In the genomic region with DNA sequence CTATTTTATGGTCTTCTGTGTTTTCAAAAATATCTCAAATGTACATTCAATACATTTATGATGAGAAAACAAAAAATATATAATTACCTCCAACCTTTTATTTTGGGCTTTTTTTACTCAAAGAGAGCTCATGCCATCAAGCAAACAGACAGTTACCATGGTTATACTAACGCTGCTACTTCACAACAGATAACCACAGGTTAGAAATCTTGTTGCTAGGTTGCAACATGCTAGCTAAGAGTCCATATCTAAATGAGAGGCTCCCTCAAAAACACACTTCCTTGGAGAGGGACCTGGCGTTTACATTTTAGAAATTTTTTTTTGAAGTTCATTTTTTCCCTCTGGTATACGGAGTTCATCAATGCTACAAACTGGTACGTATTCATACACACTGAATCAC, we compare ENCODE assay signal across 25 cellular contexts. TPM values are rescaled to one million over a fixed set of nuclear protein-coding genes. Genes with fewer than 3 reads are reported as not detected.
DNase-seq lines count a peak whose midpoint lies in the region; ATAC-seq, FAIRE-seq and TF ChIP-seq lines count a peak whose summit lies in the region.
"Had no signal": no experiment of that assay in that cellular context is flagged by ENCODE, and none has a peak within 500 bp of the region (broad histone marks: within the 10 kb centered on the region; RNA-seq: fewer than 3 reads in every experiment).

No MANE protein-coding gene starts in this region.

- H2AFZ ChIP-seq in endothelial cell of umbilical vein (ENCODE audit: low read depth, low read length) (no peak overlapping the region), neural progenitor cell (replicated peaks) (no peak overlapping the region)

- H3F3A ChIP-seq in neural progenitor cell (ENCODE audit: low read depth) = no peaks in the 10 kb centered on the region

- intact Hi-C loops in endothelial cell of umbilical vein (cut with micrococcal nuclease) = no loop called here

- no peak overlapping the region for H3K4me3 ChIP-seq in endothelial cell of umbilical vein (replicated peaks in 1 of 3; ENCODE audit: insufficient read depth in 1 of 3, low read depth in 1 of 3, low read length in 3 of 3)
- no peak overlapping the region for H3K4me3 ChIP-seq in neural progenitor cell
- H3K4me3 ChIP-seq: cardiac muscle cell, lower lobe of right lung, upper lobe of left lung had no signal

- FAIRE-seq in endothelial cell of umbilical vein (lab: Jason Lieb, UNC) = peak; percentile 24
- FAIRE-seq: GM18507 had no signal

- no peaks in the 10 kb centered on the region for H3K27me3 ChIP-seq in endothelial cell of umbilical vein (ENCODE audit: control insufficient read depth in 2 of 2, insufficient read depth in 2 of 2, low read length in 2 of 2)
- H3K27me3 ChIP-seq in neural progenitor cell = no peaks in the 10 kb centered on the region
- H3K27me3 ChIP-seq: cardiac muscle cell, upper lobe of left lung had no signal

- H3K4me1 Mint-ChIP-seq in neural progenitor cell = peaks cover 5% of the 10 kb centered on the region
- H3K4me1 Mint-ChIP-seq: activated naive CD4-positive, alpha-beta T cell treated with anti-CD3 and anti-CD28 coated beads, Interleukin-2, amount 50 U/mL, for 24 hours had no signal

- DNase-seq in DMS53 (lab: John Stamatoyannopoulos, UW) (peak; percentile 26), DMS53 treated with DMSO at 0.1 percent for 48 hours (lab: John Stamatoyannopoulos, UW; ENCODE audit: unreplicated experiment) (no peak), NCI-H69 (lab: John Stamatoyannopoulos, UW) (peak; percentile 22), endothelial cell of umbilical vein (ENCODE audit: low read depth, low spot score) (no peak), neural progenitor cell (ENCODE audit: low spot score) (no peak)
- no peak for DNase-seq in stimulated activated CD4-positive, alpha-beta T cell treated with anti-CD3 and anti-CD28 coated beads, Interleukin-1b, Interleukin-23, amount 100 ng/mL, for 48 hours
- no peak for DNase-seq in activated CD8-positive, alpha-beta memory T cell treated with anti-CD3 and anti-CD28 coated beads for 24 hours
- DNase-seq: activated CD4-positive, alpha-beta T cell treated with anti-CD3 and anti-CD28 coated beads, Interleukin-2, amount 50 U/mL, for 1 hour; anterior cingulate cortex; CD4-positive, alpha-beta memory T cell; cortex of kidney; DMS153; GDM1; kidney; lower lobe of right lung; NCI-H1048; NCI-H1930; NCI-H446 treated with DMSO at 0.1 percent for 48 hours; upper lobe of left lung had no signal

- dilution Hi-C loops in endothelial cell of umbilical vein (cut with MboI; ENCODE audit: extremely low pct_ligation_motif_present, low sequenced_read_pairs) = no loop called here

- H3K4me3 Mint-ChIP-seq in neural progenitor cell = no peak overlapping the region
- H3K4me3 Mint-ChIP-seq: activated naive CD4-positive, alpha-beta T cell treated with anti-CD3 and anti-CD28 coated beads, Interleukin-2, amount 50 U/mL, for 24 hours; CD4-positive, alpha-beta memory T cell had no signal

- no peak for ATAC-seq in HG02759 (IDR thresholded peaks at IDR 0.05; ENCODE audit: unreplicated experiment)
- ATAC-seq: lower lobe of right lung had no signal

- H3K27ac ChIP-seq in endothelial cell of umbilical vein (ENCODE audit: insufficient read depth, low read depth, low read length) (no peak overlapping the region), neural progenitor cell (no peak overlapping the region)
- H3K27ac ChIP-seq: 22Rv1, cardiac muscle cell, KMS-11, lower lobe of right lung, upper lobe of left lung had no signal

- H3K27ac Mint-ChIP-seq in neural progenitor cell = peak overlapping the region; percentile 66
- H3K27ac Mint-ChIP-seq: activated naive CD4-positive, alpha-beta T cell treated with anti-CD3 and anti-CD28 coated beads, Interleukin-2, amount 50 U/mL, for 24 hours; CD4-positive, alpha-beta memory T cell had no signal

- POLR2A ChIA-PET in endothelial cell of umbilical vein (lab: Charles Lee) = no interaction called here

- no peaks in the 10 kb centered on the region for H3K9me3 ChIP-seq in endothelial cell of umbilical vein (replicated peaks; ENCODE audit: control insufficient read depth, insufficient read depth, low read length)
- H3K9me3 ChIP-seq in neural progenitor cell (ENCODE audit: low read depth) = no peaks in the 10 kb centered on the region
- H3K9me3 ChIP-seq: lower lobe of right lung, upper lobe of left lung had no signal

- peaks cover 10% of the 10 kb centered on the region for H3K36me3 Mint-ChIP-seq in neural progenitor cell
- H3K36me3 Mint-ChIP-seq: activated naive CD4-positive, alpha-beta T cell treated with anti-CD3 and anti-CD28 coated beads, Interleukin-2, amount 50 U/mL, for 24 hours; CD4-positive, alpha-beta memory T cell had no signal

- no peaks in the 10 kb centered on the region for H3K36me3 ChIP-seq in endothelial cell of umbilical vein (ENCODE audit: control insufficient read depth in 2 of 2, extremely low read depth in 1 of 2, insufficient read depth in 2 of 2, low read length in 2 of 2)
- no peaks in the 10 kb centered on the region for H3K36me3 ChIP-seq in neural progenitor cell
- H3K36me3 ChIP-seq: cardiac muscle cell, lower lobe of right lung, upper lobe of left lung had no signal

- no peaks in the 10 kb centered on the region for H3K27me3 Mint-ChIP-seq in neural progenitor cell (ENCODE audit: insufficient read depth, low read depth)
- H3K27me3 Mint-ChIP-seq: CD4-positive, alpha-beta memory T cell had no signal

- H3K4me2 ChIP-seq in endothelial cell of umbilical vein (ENCODE audit: insufficient read depth, low read length) (no peak overlapping the region), neural progenitor cell (no peak overlapping the region)
- H3K4me2 ChIP-seq: KMS-11 had no signal

- H3K79me2 ChIP-seq in endothelial cell of umbilical vein (ENCODE audit: control insufficient read depth, insufficient read depth, low read length) (peaks cover 14% of the 10 kb centered on the region), neural progenitor cell (ENCODE audit: low read depth) (no peaks in the 10 kb centered on the region)

- TF ChIP-seq CTCF in endothelial cell of umbilical vein (IDR thresholded peaks at IDR 0.05; ENCODE audit: extremely low read depth in 1 of 2, insufficient read depth in 1 of 2, low read depth in 1 of 2, low read length in 2 of 2) (no peak), neural progenitor cell (IDR thresholded peaks at IDR 0.05) (no peak)

- BruUV-seq in endothelial cell of umbilical vein (replicated peaks; lab: Mats Ljungman, UMichigan) = no TSS peak

- TF ChIP-seq POLR2A in endothelial cell of umbilical vein (IDR thresholded peaks at IDR 0.05; ENCODE audit: low read depth, low read length) = no peak

- H3K9ac ChIP-seq in endothelial cell of umbilical vein (replicated peaks; ENCODE audit: extremely low read depth, insufficient read depth, low read length) (no peak overlapping the region), neural progenitor cell (no peak overlapping the region)
- H3K9ac ChIP-seq: KMS-11 had no signal

- no peaks in the 10 kb centered on the region for H3K9me1 ChIP-seq in endothelial cell of umbilical vein (replicated peaks; ENCODE audit: control insufficient read depth, extremely low read depth, insufficient read depth, low read length)

- peaks cover 11% of the 10 kb centered on the region for H3K9me3 Mint-ChIP-seq in neural progenitor cell
- H3K9me3 Mint-ChIP-seq: activated naive CD4-positive, alpha-beta T cell treated with anti-CD3 and anti-CD28 coated beads, Interleukin-2, amount 50 U/mL, for 24 hours had no signal

- CTCF ChIA-PET in endothelial cell of umbilical vein (lab: Charles Lee) = interaction anchor here (1.2 kb wide), 1 partner anchor 9 kb away, joined by 4 read pairs; no protein-coding TSS in a partner anchor

- H4K20me1 ChIP-seq in endothelial cell of umbilical vein (replicated peaks; ENCODE audit: control insufficient read depth, extremely low read depth, insufficient read depth, low read length) (peaks cover 3% of the 10 kb centered on the region), neural progenitor cell (ENCODE audit: low read depth) (no peaks in the 10 kb centered on the region)

- H3K4me1 ChIP-seq in endothelial cell of umbilical vein (ENCODE audit: control insufficient read depth, extremely low read depth, insufficient read depth, low read length) = peaks cover 4% of the 10 kb centered on the region
- no peaks in the 10 kb centered on the region for H3K4me1 ChIP-seq in neural progenitor cell

TF ChIP-seq in endothelial cell of umbilical vein, 7 proteins besides CTCF, POLR2A, EP300 and RAD21:
- TF ChIP-seq EZH2 (IDR thresholded peaks at IDR 0.05; ENCODE audit: borderline replicate concordance, low read depth, low read length, severe bottlenecking) (no peak), MYC (IDR thresholded peaks at IDR 0.05; ENCODE audit: low read depth, low read length) (no peak), POLR2AphosphoS5 (IDR thresholded peaks at IDR 0.05; ENCODE audit: insufficient read depth, low read depth, low read length) (no peak), GATA2 (IDR thresholded peaks at IDR 0.05; ENCODE audit: insufficient read depth, insufficient read length, low read depth, low read length) (no peak), JUN (IDR thresholded peaks at IDR 0.05; ENCODE audit: borderline replicate concordance, insufficient read depth, insufficient read length, low read depth) (no peak), FOS (IDR thresholded peaks at IDR 0.05; ENCODE audit: borderline replicate concordance, insufficient read depth, low read length) (no peak)
- TF ChIP-seq, protein P1, sequence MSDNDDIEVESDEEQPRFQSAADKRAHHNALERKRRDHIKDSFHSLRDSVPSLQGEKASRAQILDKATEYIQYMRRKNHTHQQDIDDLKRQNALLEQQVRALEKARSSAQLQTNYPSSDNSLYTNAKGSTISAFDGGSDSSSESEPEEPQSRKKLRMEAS (IDR thresholded peaks at IDR 0.05; ENCODE audit: insufficient read depth, insufficient read length) = no peak
TF ChIP-seq in endothelial cell of umbilical vein: peak in this region for 0.

RNA-seq across cellular contexts. Expression of a gene that starts 44.3 kb away (rescaled TPM):
- total RNA-seq in endothelial cell of umbilical vein = 43.4 and 45.3 TPM in 2 replicates
- polyA plus RNA-seq in endothelial cell of umbilical vein = 21.7 and 22.7 TPM in 2 replicates
- 23.4 and 25.8 TPM in 2 replicates for polyA plus RNA-seq in endothelial cell of umbilical vein (2011; cell fraction: cytosol; rRNA removed)
- polyA plus RNA-seq in endothelial cell of umbilical vein (2011; cell fraction: nucleus; rRNA removed) = 30.4 and 32.7 TPM in 2 replicates
- polyA plus RNA-seq in endothelial cell of umbilical vein (2012) = 32.1 and 38.4 TPM in 2 replicates
- 104 and 116 TPM in 2 replicates for polyA minus RNA-seq in endothelial cell of umbilical vein
- 7.9 TPM for polyA minus RNA-seq in endothelial cell of umbilical vein (2011; cell fraction: cytosol; rRNA and poly(A)+ RNA removed)
- 85.7 and 121 TPM in 2 replicates for polyA minus RNA-seq in endothelial cell of umbilical vein (2011; cell fraction: nucleus; rRNA and poly(A)+ RNA removed)
- total RNA-seq in neural progenitor cell (ENCODE audit: low replicate concordance) = 8.8 and 11.3 TPM in 2 replicates

Comparison
In these comparisons a context has a peak if more than half of its experiments do, and no peak if none do; other contexts are left out.
1. DNase-seq: peak in DMS53 (single experiment) and NCI-H69 (single experiment); none in DMS53 treated with DMSO at 0.1 percent for 48 hours (single experiment), endothelial cell of umbilical vein (single experiment), neural progenitor cell (single experiment), stimulated activated CD4-positive, alpha-beta T cell treated with anti-CD3 and anti-CD28 coated beads, Interleukin-1b, Interleukin-23, amount 100 ng/mL, for 48 hours (single experiment) and activated CD8-positive, alpha-beta memory T cell treated with anti-CD3 and anti-CD28 coated beads for 24 hours (single experiment).